Comparison of ENCODE assay signal across 5 cellular contexts in the genomic region with DNA sequence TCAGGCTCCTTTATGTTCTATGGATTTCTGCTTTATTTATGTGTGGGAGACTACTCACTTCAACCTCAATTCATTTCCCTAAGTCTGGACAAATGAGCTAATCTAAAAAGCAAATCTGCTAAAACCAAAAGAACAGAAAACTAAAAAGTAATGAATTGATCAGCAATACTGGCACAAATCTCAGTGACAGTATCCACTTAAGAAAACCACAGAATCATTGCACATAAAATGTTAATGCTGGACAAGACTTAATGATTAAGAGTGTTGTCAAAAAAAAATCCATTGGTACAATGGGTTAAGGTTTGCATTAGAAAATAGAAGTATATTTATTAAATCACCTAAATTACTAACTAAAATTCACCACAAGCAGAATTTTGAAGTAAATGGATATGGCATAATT.
"Had no signal": no experiment of that assay in that cellular context is flagged by ENCODE, and none has a peak within 500 bp of the region (broad histone marks: within the 10 kb centered on the region; RNA-seq: fewer than 3 reads in every experiment).

No MANE protein-coding gene starts in this region.

- H3K27me3 Mint-ChIP-seq: IgD-negative memory B cell had no signal

- DNase-seq: H9, HCEC 1CT, KBM-7 had no signal

- H3K4me1 Mint-ChIP-seq: IgD-negative memory B cell had no signal

- H3K36me3 Mint-ChIP-seq: IgD-negative memory B cell had no signal

- H3K4me3 Mint-ChIP-seq: GM23338, H9, IgD-negative memory B cell had no signal

- H3K9me3 Mint-ChIP-seq: GM23338, H9 had no signal

- H3K27ac Mint-ChIP-seq: GM23338, H9, IgD-negative memory B cell had no signal

- ATAC-seq: GM23338 had no signal
